18 cellular contexts compared by ENCODE assay signal in genomic region chrX:150926304-150926703, GRCh38. TPM values are rescaled to one million over a fixed set of nuclear protein-coding genes. Genes with fewer than 3 reads are reported as not detected.
A peak's percentile ranks its signal among the peaks of the same experiment; 100 is the strongest.
DNase-seq lines count a peak whose midpoint lies in the region; ATAC-seq, FAIRE-seq and TF ChIP-seq lines count a peak whose summit lies in the region.
"Had no signal": no experiment of that assay in that cellular context is flagged by ENCODE, and none has a peak within 500 bp of the region (broad histone marks: within the 10 kb centered on the region; RNA-seq: fewer than 3 reads in every experiment).

No MANE protein-coding gene starts in this region.

- no peaks in the 10 kb centered on the region for H4K20me1 ChIP-seq in osteoblast (ENCODE audit: insufficient read depth, low read length)

- no peak overlapping the region for H3K4me3 ChIP-seq in bronchial epithelial cell (ENCODE audit: low read depth, low read length)
- no peak overlapping the region for H3K4me3 ChIP-seq in osteoblast (ENCODE audit: insufficient read depth, low read length)
- H3K4me3 ChIP-seq: Peyer's patch had no signal

- H3K79me2 ChIP-seq in osteoblast (ENCODE audit: insufficient read depth, low read length) = no peaks in the 10 kb centered on the region

- FAIRE-seq in GM19239 (lab: Jason Lieb, UNC) (peak; percentile 48), bronchial epithelial cell (lab: Jason Lieb, UNC) (no peak)
- FAIRE-seq: A204.1 had no signal

- no peaks in the 10 kb centered on the region for H3K27me3 ChIP-seq in bronchial epithelial cell (ENCODE audit: control insufficient read depth, insufficient read depth, low read length)
- H3K27me3 ChIP-seq in osteoblast (ENCODE audit: insufficient read depth, low read length) = no peaks in the 10 kb centered on the region
- H3K27me3 ChIP-seq: Peyer's patch had no signal

- DNase-seq in AG08396 (ENCODE audit: low spot score) (peak; percentile 18), GM19239 (ENCODE audit: insufficient read length, low spot score) (no peak), bronchial epithelial cell (ENCODE audit: low read depth) (peak; percentile 0), osteoblast (ENCODE audit: insufficient read length, low spot score, missing footprints) (peak; percentile 60), left lobe of liver (ENCODE audit: low spot score) (no peak), NCI-H524 (lab: John Stamatoyannopoulos, UW) (no peak)
- DNase-seq: Calu3; CD4-positive, alpha-beta T cell; DMS53; Kasumi-1; MM.1S; NCI-H1092 treated with DMSO at 0.1 percent for 48 hours; NCI-H2081 treated with DMSO at 0.1 percent for 48 hours; NCI-H524 treated with DMSO at 0.1 percent for 48 hours; Peyer's patch; Right ventricle myocardium superior had no signal

- no peak overlapping the region for H3K27ac ChIP-seq in osteoblast (ENCODE audit: low read depth, low read length)
- H3K27ac ChIP-seq: Peyer's patch had no signal

- H3K36me3 ChIP-seq in bronchial epithelial cell (ENCODE audit: control insufficient read depth, insufficient read depth, low read length) (no peaks in the 10 kb centered on the region), osteoblast (ENCODE audit: insufficient read depth, low read length) (no peaks in the 10 kb centered on the region)
- H3K36me3 ChIP-seq: Peyer's patch had no signal

- no peak for TF ChIP-seq CTCF in bronchial epithelial cell (IDR thresholded peaks at IDR 0.05; ENCODE audit: insufficient read depth, low read length, severe bottlenecking)
- no peak for TF ChIP-seq CTCF in osteoblast (IDR thresholded peaks at IDR 0.05; ENCODE audit: extremely low read depth, low read depth, low read length)

- H3K4me2 ChIP-seq in osteoblast (ENCODE audit: insufficient read depth, low read length) = no peak overlapping the region

- no peaks in the 10 kb centered on the region for H3K9me3 ChIP-seq in osteoblast (ENCODE audit: low read depth, low read length)
- H3K9me3 ChIP-seq: Peyer's patch had no signal

- ATAC-seq in left lobe of liver = no peak
- ATAC-seq in HG02610 (IDR thresholded peaks at IDR 0.05; ENCODE audit: unreplicated experiment) = no peak

- H2AFZ ChIP-seq in osteoblast (ENCODE audit: low read length) = no peak overlapping the region

- H3K4me1 ChIP-seq in osteoblast (ENCODE audit: insufficient read depth, low read length) = no peaks in the 10 kb centered on the region
- H3K4me1 ChIP-seq: Peyer's patch had no signal

RNA-seq across cellular contexts. Expression of gene CD99L2, which starts 27.8 kb away (rescaled TPM):
- 7.7 and 10.8 TPM in 2 replicates for total RNA-seq in bronchial epithelial cell
- total RNA-seq in osteoblast = 79.9 and 85.0 TPM in 2 replicates
- total RNA-seq in left lobe of liver = 36.7 TPM

RNA-seq across cellular contexts. Expression of gene HMGB3, which starts 56.8 kb away (rescaled TPM):
- total RNA-seq in bronchial epithelial cell = 46.7 and 74.5 TPM in 2 replicates
- 10.5 and 13.6 TPM in 2 replicates for total RNA-seq in osteoblast
- total RNA-seq in left lobe of liver = 33.0 TPM

Comparison
In these comparisons a context has a peak if more than half of its experiments do, and no peak if none do; other contexts are left out.
1. DNase-seq: peak in AG08396 (single experiment), bronchial epithelial cell (single experiment) and osteoblast (single experiment); none in GM19239 (single experiment), left lobe of liver (single experiment) and NCI-H524 (0 of 2).